ENCODE assay signal across 35 cellular contexts in genomic region chr2:116537811-116538210, GRCh38.
"Had no signal": no experiment of that assay in that cellular context is flagged by ENCODE, and none has a peak within 500 bp of the region (broad histone marks: within the 10 kb centered on the region; RNA-seq: fewer than 3 reads in every experiment).

No MANE protein-coding gene starts in this region.

- H3K4me3 Mint-ChIP-seq: activated naive CD4-positive, alpha-beta T cell treated with anti-CD3 and anti-CD28 coated beads for 36 hours; activated naive CD4-positive, alpha-beta T cell treated with anti-CD3 and anti-CD28 coated beads, Interleukin-2, amount 10 ng/mL, durations not matched to agents 7 days and 5 days; activated naive CD4-positive, alpha-beta T cell treated with anti-CD3 and anti-CD28 coated beads, Interleukin-2, amount 50 U/mL, for 24 hours; activated naive CD8-positive, alpha-beta T cell; activated naive CD8-positive, alpha-beta T cell treated with anti-CD3 and anti-CD28 coated beads for 36 hours; activated naive CD8-positive, alpha-beta T cell treated with anti-CD3 and anti-CD28 coated beads, Interleukin-2, amount 10 ng/mL, durations not matched to agents 7 days and 5 days; activated naive CD8-positive, alpha-beta T cell treated with anti-CD3 and anti-CD28 coated beads, Interleukin-2, amount 50 U/mL, for 24 hours; activated T-cell treated with anti-CD3 and anti-CD28 coated beads, Interleukin-2, amount 50 U/mL, for 24 hours; activated T-cell treated with anti-CD3 and anti-CD28 coated beads, Interleukin-2, amount 50 U/mL, for 4 hours; activated T-cell treated with anti-CD3 and anti-CD28 coated beads, Interleukin-2, amount 50 U/mL, for 72 hours; activated T-helper 1 cell treated with anti-CD3 and anti-CD28 coated beads, Interleukin-12 subunit alpha, Interleukin-12 subunit beta, Interleukin-2, Interleukin-4 antibody, amounts not matched to agents 30 ng/mL and 10 ng/mL and 1 ng/mL, durations not matched to agents 14 hours and 24 hours and 36 hours; activated T-helper 17 cell treated with anti-CD3 and anti-CD28 coated beads, Interleukin-2, amount 50 U/mL, for 72 hours; brain; central memory CD8-positive, alpha-beta T cell had no signal

- H3K27me3 Mint-ChIP-seq: activated naive CD4-positive, alpha-beta T cell treated with anti-CD3 and anti-CD28 coated beads, Interleukin-2, amount 10 ng/mL, durations not matched to agents 7 days and 5 days; activated naive CD4-positive, alpha-beta T cell treated with anti-CD3 and anti-CD28 coated beads, Interleukin-2, amount 50 U/mL, for 24 hours; activated naive CD8-positive, alpha-beta T cell; activated naive CD8-positive, alpha-beta T cell treated with anti-CD3 and anti-CD28 coated beads for 36 hours; activated naive CD8-positive, alpha-beta T cell treated with anti-CD3 and anti-CD28 coated beads, Interleukin-2, amount 10 ng/mL, durations not matched to agents 7 days and 5 days; activated naive CD8-positive, alpha-beta T cell treated with anti-CD3 and anti-CD28 coated beads, Interleukin-2, amount 50 U/mL, for 24 hours; activated T-cell treated with anti-CD3 and anti-CD28 coated beads, Interleukin-2, amount 50 U/mL, for 24 hours; activated T-helper 17 cell treated with anti-CD3 and anti-CD28 coated beads, Interleukin-2, amount 50 U/mL, for 72 hours; central memory CD8-positive, alpha-beta T cell had no signal

- H3K27ac Mint-ChIP-seq: activated naive CD4-positive, alpha-beta T cell treated with anti-CD3 and anti-CD28 coated beads for 36 hours; activated naive CD4-positive, alpha-beta T cell treated with anti-CD3 and anti-CD28 coated beads, Interleukin-2, amount 10 ng/mL, durations not matched to agents 7 days and 5 days; activated naive CD4-positive, alpha-beta T cell treated with anti-CD3 and anti-CD28 coated beads, Interleukin-2, amount 50 U/mL, for 24 hours; activated naive CD4-positive, alpha-beta T cell treated with anti-CD3 and anti-CD28 coated beads, Interleukin-2, amount 50 U/mL, for 72 hours; activated naive CD8-positive, alpha-beta T cell; activated naive CD8-positive, alpha-beta T cell treated with anti-CD3 and anti-CD28 coated beads for 36 hours; activated naive CD8-positive, alpha-beta T cell treated with anti-CD3 and anti-CD28 coated beads, Interleukin-2, amount 10 ng/mL, durations not matched to agents 7 days and 5 days; activated naive CD8-positive, alpha-beta T cell treated with anti-CD3 and anti-CD28 coated beads, Interleukin-2, amount 50 U/mL, for 24 hours; activated T-cell treated with anti-CD3 and anti-CD28 coated beads, Interleukin-2, amount 50 U/mL, for 24 hours; activated T-cell treated with anti-CD3 and anti-CD28 coated beads, Interleukin-2, amount 50 U/mL, for 72 hours; activated T-helper 1 cell treated with anti-CD3 and anti-CD28 coated beads, Interleukin-12 subunit alpha, Interleukin-12 subunit beta, Interleukin-2, Interleukin-4 antibody, amounts not matched to agents 30 ng/mL and 10 ng/mL and 1 ng/mL, durations not matched to agents 14 hours and 24 hours and 36 hours; activated T-helper 17 cell treated with anti-CD3 and anti-CD28 coated beads, Interleukin-2, amount 50 U/mL, for 72 hours; activated T-helper 2 cell treated with anti-CD3 and anti-CD28 coated beads, Interferon-gamma antibody, Interleukin-2, Interleukin-4, amounts not matched to agents 10 μg/mL and 5 μg/mL and 100 μg/mL, durations not matched to agents 14 hours and 24 hours and 36 hours; brain had no signal

- DNase-seq: activated effector memory CD4-positive, alpha-beta T cell treated with anti-CD3 and anti-CD28 coated beads, Interleukin-2, amount 50 U/mL, for 16 hours; activated effector memory CD4-positive, alpha-beta T cell treated with Interleukin-2 at 50 U/mL for 16 hours; activated gamma-delta T cell; activated gamma-delta T cell treated with Interleukin-2 at 50 U/mL for 16 hours; activated naive CD4-positive, alpha-beta T cell; activated naive CD4-positive, alpha-beta T cell treated with anti-CD3 and anti-CD28 coated beads for 36 hours; activated naive CD4-positive, alpha-beta T cell treated with anti-CD3 and anti-CD28 coated beads, Interleukin-2, amount 10 ng/mL, durations not matched to agents 7 days and 5 days; activated naive CD4-positive, alpha-beta T cell treated with anti-CD3 and anti-CD28 coated beads, Interleukin-2, amount 50 U/mL, for 16 hours; activated naive CD4-positive, alpha-beta T cell treated with Interleukin-2 at 50 U/mL for 16 hours; activated naive CD8-positive, alpha-beta T cell treated with anti-CD3 and anti-CD28 coated beads for 36 hours; activated naive CD8-positive, alpha-beta T cell treated with anti-CD3 and anti-CD28 coated beads, Interleukin-2, amount 10 ng/mL, durations not matched to agents 7 days and 5 days; activated naive CD8-positive, alpha-beta T cell treated with anti-CD3 and anti-CD28 coated beads, Interleukin-2, amount 50 U/mL, for 24 hours; activated T-cell treated with anti-CD3 and anti-CD28 coated beads, Interleukin-2, amount 50 U/mL, for 1 hour; activated T-cell treated with anti-CD3 and anti-CD28 coated beads, Interleukin-2, amount 50 U/mL, for 24 hours; activated T-cell treated with anti-CD3 and anti-CD28 coated beads, Interleukin-2, amount 50 U/mL, for 4 hours; activated T-cell treated with anti-CD3 and anti-CD28 coated beads, Interleukin-2, amount 50 U/mL, for 48 hours; activated T-cell treated with anti-CD3 and anti-CD28 coated beads, Interleukin-2, amount 50 U/mL, for 72 hours; adrenal gland; amniotic stem cell; amygdala; anterior cingulate cortex; aorta; body of pancreas; brain microvascular endothelial cell; caudate nucleus; central memory CD4-positive, alpha-beta T cell; cerebellar nuclear complex had no signal

- H3K4me1 Mint-ChIP-seq: activated naive CD4-positive, alpha-beta T cell treated with anti-CD3 and anti-CD28 coated beads, Interleukin-2, amount 10 ng/mL, durations not matched to agents 7 days and 5 days; activated naive CD4-positive, alpha-beta T cell treated with anti-CD3 and anti-CD28 coated beads, Interleukin-2, amount 50 U/mL, for 24 hours; activated naive CD8-positive, alpha-beta T cell treated with anti-CD3 and anti-CD28 coated beads for 36 hours; activated naive CD8-positive, alpha-beta T cell treated with anti-CD3 and anti-CD28 coated beads, Interleukin-2, amount 10 ng/mL, durations not matched to agents 7 days and 5 days; activated naive CD8-positive, alpha-beta T cell treated with anti-CD3 and anti-CD28 coated beads, Interleukin-2, amount 50 U/mL, for 24 hours; activated T-helper 17 cell treated with anti-CD3 and anti-CD28 coated beads, Interleukin-2, amount 50 U/mL, for 72 hours; brain; central memory CD8-positive, alpha-beta T cell had no signal

- H3K36me3 Mint-ChIP-seq: activated naive CD4-positive, alpha-beta T cell treated with anti-CD3 and anti-CD28 coated beads, Interleukin-2, amount 10 ng/mL, durations not matched to agents 7 days and 5 days; activated naive CD4-positive, alpha-beta T cell treated with anti-CD3 and anti-CD28 coated beads, Interleukin-2, amount 50 U/mL, for 24 hours; activated naive CD4-positive, alpha-beta T cell treated with anti-CD3 and anti-CD28 coated beads, Interleukin-2, amount 50 U/mL, for 72 hours; activated naive CD8-positive, alpha-beta T cell; activated naive CD8-positive, alpha-beta T cell treated with anti-CD3 and anti-CD28 coated beads for 36 hours; activated naive CD8-positive, alpha-beta T cell treated with anti-CD3 and anti-CD28 coated beads, Interleukin-2, amount 10 ng/mL, durations not matched to agents 7 days and 5 days; brain had no signal
